12 cellular contexts compared by ENCODE assay signal in genomic region chr19:15282311-15282705, GRCh38. TPM values are rescaled to one million over a fixed set of nuclear protein-coding genes. Genes with fewer than 3 reads are reported as not detected.
DNase-seq lines count a peak whose midpoint lies in the region; ATAC-seq, FAIRE-seq and TF ChIP-seq lines count a peak whose summit lies in the region.
"Had no signal": no experiment of that assay in that cellular context is flagged by ENCODE, and none has a peak within 500 bp of the region (broad histone marks: within the 10 kb centered on the region; RNA-seq: fewer than 3 reads in every experiment).

No MANE protein-coding gene starts in this region.

- TF ChIP-seq CTCF in RWPE2 (IDR thresholded peaks at IDR 0.05; ENCODE audit: poor library complexity, severe bottlenecking) = no peak
- TF ChIP-seq CTCF in esophagus squamous epithelium (IDR thresholded peaks at IDR 0.05) = no peak

- no peaks in the 10 kb centered on the region for H3K27me3 Mint-ChIP-seq in activated CD4-positive, alpha-beta T cell treated with anti-CD3 and anti-CD28 coated beads, Interleukin-2, amount 10 ng/mL, durations not matched to agents 7 days and 5 days
- no peaks in the 10 kb centered on the region for H3K27me3 Mint-ChIP-seq in stimulated activated naive B cell treated with anti-CD40 and anti-IgM and Interleukin-4, amounts not matched to agents 10 μg/mL and 1 μg/mL and 100 μg/mL, for 72 hours

- no peaks in the 10 kb centered on the region for H3K9me3 ChIP-seq in RWPE2 (ENCODE audit: severe bottlenecking)
- H3K9me3 ChIP-seq in esophagus squamous epithelium = no peaks in the 10 kb centered on the region

- WGBS in esophagus squamous epithelium, 2 donors = 33 to 57% methylated on average over 1 of the region's 1 CpG

- TF ChIP-seq POLR2A in esophagus squamous epithelium (IDR thresholded peaks at IDR 0.05) = no peak
- no peak for TF ChIP-seq POLR2A in GM12892 (IDR thresholded peaks at IDR 0.05; ENCODE audit: low read depth, low read length)

- H3K36me3 ChIP-seq in RWPE2 (ENCODE audit: low read depth) = peaks cover 4% of the 10 kb centered on the region; the same call in 1 of the 2 replicates
- H3K36me3 ChIP-seq in esophagus squamous epithelium = no peaks in the 10 kb centered on the region

- CTCF ChIA-PET in activated CD4-positive, alpha-beta T cell treated with anti-CD3 and anti-CD28 coated beads, Interleukin-2, amount 10 ng/mL, durations not matched to agents 7 days and 5 days (lab: Charles Lee) = interaction anchor here (0.9 kb wide), 1 partner anchor 18 kb away, joined by 3 read pairs; no protein-coding TSS in a partner anchor

- POLR2A ChIA-PET in activated CD4-positive, alpha-beta T cell treated with anti-CD3 and anti-CD28 coated beads, Interleukin-2, amount 10 ng/mL, durations not matched to agents 7 days and 5 days (lab: Charles Lee) = no interaction called here

- H3K4me3 Mint-ChIP-seq in activated CD4-positive, alpha-beta T cell treated with anti-CD3 and anti-CD28 coated beads, Interleukin-2, amount 10 ng/mL, durations not matched to agents 7 days and 5 days = no peak overlapping the region
- no peak overlapping the region for H3K4me3 Mint-ChIP-seq in stimulated activated naive B cell treated with anti-CD40 and anti-IgM and Interleukin-4, amounts not matched to agents 10 μg/mL and 1 μg/mL and 100 μg/mL, for 72 hours

- H3K27ac ChIP-seq in RWPE2 (ENCODE audit: poor library complexity, severe bottlenecking) = peak overlapping the region; percentile 49
- peak overlapping the region in 3 of 4 donors; percentile 76 to 84 (median 76) for H3K27ac ChIP-seq in esophagus squamous epithelium

- no peak overlapping the region for H3K4me3 ChIP-seq in RWPE2 (ENCODE audit: severe bottlenecking)
- no peak overlapping the region for H3K4me3 ChIP-seq in esophagus squamous epithelium

- peaks cover 62% of the 10 kb centered on the region for H3K4me1 ChIP-seq in RWPE2 (ENCODE audit: insufficient read depth, poor library complexity, severe bottlenecking)
- H3K4me1 ChIP-seq in esophagus squamous epithelium = peaks cover 71 to 100% (median 97%) of the 10 kb centered on the region in 3 donors

- ATAC-seq in RWPE2 (ENCODE audit: low read depth) (peak; percentile 63), HG03442 (IDR thresholded peaks at IDR 0.05; ENCODE audit: unreplicated experiment) (no peak)
- no peak for ATAC-seq in stimulated activated naive B cell treated with anti-CD40 and anti-IgM and Interleukin-4, amounts not matched to agents 10 μg/mL and 1 μg/mL and 100 μg/mL, for 72 hours (replicated peaks)
- ATAC-seq: left cardiac atrium had no signal

- peak overlapping the region; percentile 68 for H3K27ac Mint-ChIP-seq in activated CD4-positive, alpha-beta T cell treated with anti-CD3 and anti-CD28 coated beads, Interleukin-2, amount 10 ng/mL, durations not matched to agents 7 days and 5 days
- peak overlapping the region; percentile 67 for H3K27ac Mint-ChIP-seq in stimulated activated naive B cell treated with anti-CD40 and anti-IgM and Interleukin-4, amounts not matched to agents 10 μg/mL and 1 μg/mL and 100 μg/mL, for 72 hours

- H3K36me3 Mint-ChIP-seq in activated CD4-positive, alpha-beta T cell treated with anti-CD3 and anti-CD28 coated beads, Interleukin-2, amount 10 ng/mL, durations not matched to agents 7 days and 5 days (ENCODE audit: low read depth) = no peaks in the 10 kb centered on the region
- H3K36me3 Mint-ChIP-seq in stimulated activated naive B cell treated with anti-CD40 and anti-IgM and Interleukin-4, amounts not matched to agents 10 μg/mL and 1 μg/mL and 100 μg/mL, for 72 hours = peaks cover 3 to 8% of the 10 kb centered on the region in 2 donors

- intact Hi-C loops in esophagus squamous epithelium (cut with DNase I) = no loop called here

- peaks cover 69% of the 10 kb centered on the region for H3K4me1 Mint-ChIP-seq in activated CD4-positive, alpha-beta T cell treated with anti-CD3 and anti-CD28 coated beads, Interleukin-2, amount 10 ng/mL, durations not matched to agents 7 days and 5 days
- peaks cover 58 to 90% of the 10 kb centered on the region in 2 donors for H3K4me1 Mint-ChIP-seq in stimulated activated naive B cell treated with anti-CD40 and anti-IgM and Interleukin-4, amounts not matched to agents 10 μg/mL and 1 μg/mL and 100 μg/mL, for 72 hours

- no peak for DNase-seq in activated CD4-positive, alpha-beta T cell treated with anti-CD3 and anti-CD28 coated beads, Interleukin-2, amount 10 ng/mL, durations not matched to agents 7 days and 5 days
- DNase-seq in activated CD4-positive, alpha-beta T cell treated with anti-CD3 and anti-CD28 coated beads, Interleukin-2, amount 50 U/mL, for 4 hours = no peak
- no peak for DNase-seq in RWPE2 (ENCODE audit: low spot score)
- no peak for DNase-seq in esophagus squamous epithelium (lab: John Stamatoyannopoulos, UW)
- no peak for DNase-seq in stimulated activated naive B cell treated with anti-CD40 and anti-IgM and Interleukin-4, amounts not matched to agents 10 μg/mL and 1 μg/mL and 100 μg/mL, for 72 hours
- DNase-seq in GM12892 (ENCODE audit: insufficient read length) = no peak
- DNase-seq in T1000 (lab: John Stamatoyannopoulos, UW) = no peak
- DNase-seq: activated effector memory CD4-positive, alpha-beta T cell treated with anti-CD3 and anti-CD28 coated beads, Interleukin-2, amount 50 U/mL, for 16 hours; left cardiac atrium; NCI-H187 treated with DMSO at 0.1 percent for 48 hours had no signal

- no peak for FAIRE-seq in GM12892 (lab: Jason Lieb, UNC)
- FAIRE-seq: GM12891 had no signal

- H3K9me3 Mint-ChIP-seq in activated CD4-positive, alpha-beta T cell treated with anti-CD3 and anti-CD28 coated beads, Interleukin-2, amount 10 ng/mL, durations not matched to agents 7 days and 5 days = no peaks in the 10 kb centered on the region
- no peaks in the 10 kb centered on the region for H3K9me3 Mint-ChIP-seq in stimulated activated naive B cell treated with anti-CD40 and anti-IgM and Interleukin-4, amounts not matched to agents 10 μg/mL and 1 μg/mL and 100 μg/mL, for 72 hours

- H3K27me3 ChIP-seq in RWPE2 (ENCODE audit: insufficient read depth, poor library complexity, severe bottlenecking) = no peaks in the 10 kb centered on the region
- no peaks in the 10 kb centered on the region for H3K27me3 ChIP-seq in esophagus squamous epithelium

RNA-seq across cellular contexts. Expression of gene BRD4, which starts 50.0 kb away (rescaled TPM):
- 100 to 1,000 TPM; 114 to 115 TPM for total RNA-seq in activated CD4-positive, alpha-beta T cell treated with anti-CD3 and anti-CD28 coated beads, Interleukin-2, amount 10 ng/mL, durations not matched to agents 7 days and 5 days
- 10 to 100 TPM in 3 of 4 donors, 1 to 10 TPM in 1; 7.7 to 38.2 (median 31.3) TPM for total RNA-seq in esophagus squamous epithelium
- polyA plus RNA-seq in GM12892 (2012; ENCODE audit: missing spikeins) = 20.4 TPM

RNA-seq across cellular contexts. Expression of gene EPHX3, which starts 50.1 kb away (rescaled TPM):
- total RNA-seq in activated CD4-positive, alpha-beta T cell treated with anti-CD3 and anti-CD28 coated beads, Interleukin-2, amount 10 ng/mL, durations not matched to agents 7 days and 5 days = under 1 TPM; 0.32 to 0.42 TPM
- 10 to 100 TPM; 18.7 to 93.0 (median 48.9) TPM for total RNA-seq in esophagus squamous epithelium
- not detected for polyA plus RNA-seq in GM12892 (2012; ENCODE audit: missing spikeins)

Comparison
In these comparisons a context has a peak if more than half of its experiments do, and no peak if none do; other contexts are left out.
1. RNA of gene EPHX3, which starts 50.1 kb away (total RNA-seq): 18.7 to 93.0 TPM in esophagus squamous epithelium; 0.32 to 0.42 TPM in activated CD4-positive, alpha-beta T cell treated with anti-CD3 and anti-CD28 coated beads, Interleukin-2, amount 10 ng/mL, durations not matched to agents 7 days and 5 days; every median in the first group is over 10 times any median in the second.